In the genomic region with DNA sequence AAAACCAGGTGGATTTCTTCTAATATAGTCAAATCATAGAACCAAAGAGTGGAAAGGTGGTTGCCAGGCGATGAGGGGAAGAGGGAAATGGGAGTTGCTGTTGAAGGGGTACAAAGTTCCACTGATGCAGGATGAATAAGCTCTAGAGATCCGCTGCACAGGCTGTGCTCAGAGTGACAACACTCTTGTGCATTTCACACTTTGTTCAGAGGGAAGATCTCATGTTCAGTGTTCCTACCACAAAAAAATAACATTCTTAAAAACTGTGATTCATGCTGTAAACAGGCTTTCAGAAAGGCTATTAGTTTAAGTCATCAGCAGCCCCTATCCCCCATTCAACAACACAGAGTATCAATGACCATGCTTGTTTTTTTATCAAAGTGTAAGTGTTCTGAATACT, we compare ENCODE assay signal across 18 cellular contexts.
DNase-seq lines count a peak whose midpoint lies in the region; ATAC-seq, FAIRE-seq and TF ChIP-seq lines count a peak whose summit lies in the region.
"Had no signal": no experiment of that assay in that cellular context is flagged by ENCODE, and none has a peak within 500 bp of the region (broad histone marks: within the 10 kb centered on the region; RNA-seq: fewer than 3 reads in every experiment).

No MANE protein-coding gene starts in this region.

- H3K27ac Mint-ChIP-seq in HFFc6: no peak overlapping the region
- H3K27ac Mint-ChIP-seq: CD14-positive monocyte had no signal

- H3K36me3 Mint-ChIP-seq in HFFc6 (ENCODE audit: low read depth): 0 out of 2 replicates have a peak, but pooled peaks cover 4% of the 10 kb centered on the region
- H3K36me3 Mint-ChIP-seq: CD14-positive monocyte had no signal

- no peaks in the 10 kb centered on the region for H3K9me3 ChIP-seq in osteoblast (ENCODE audit: low read depth, low read length)

- H3K27me3 ChIP-seq in ACC112 (ENCODE audit: insufficient read depth, low read length) (no peaks in the 10 kb centered on the region), bronchial epithelial cell (ENCODE audit: control insufficient read depth, insufficient read depth, low read length) (no peaks in the 10 kb centered on the region), osteoblast (ENCODE audit: insufficient read depth, low read length) (peaks cover 15% of the 10 kb centered on the region)

- H3K27ac ChIP-seq in ACC112 (ENCODE audit: low read depth, low read length) (peak overlapping the region; percentile 51; the same call in 1 of the 2 replicates), osteoblast (ENCODE audit: low read depth, low read length) (no peak overlapping the region)

- H3K9me3 Mint-ChIP-seq in HFFc6: peaks cover 7% of the 10 kb centered on the region

- H3K4me3 Mint-ChIP-seq in HFFc6: no peak overlapping the region
- H3K4me3 Mint-ChIP-seq: CD14-positive monocyte had no signal

- TF ChIP-seq CTCF in HFFc6 (IDR thresholded peaks at IDR 0.05) (no peak), bronchial epithelial cell (IDR thresholded peaks at IDR 0.05; ENCODE audit: insufficient read depth, low read length, severe bottlenecking) (no peak), osteoblast (IDR thresholded peaks at IDR 0.05; ENCODE audit: extremely low read depth, low read depth, low read length) (no peak)

- H3K4me2 ChIP-seq in osteoblast (ENCODE audit: insufficient read depth, low read length): no peak overlapping the region

- peak; percentile 0 for DNase-seq in HFFc6
- DNase-seq in bronchial epithelial cell (ENCODE audit: low read depth): no peak
- peak; percentile 66 for DNase-seq in osteoblast (ENCODE audit: insufficient read length, low spot score, missing footprints)
- DNase-seq in H4 (ENCODE audit: low spot score): no peak
- DNase-seq in hypothalamus (lab: John Stamatoyannopoulos, UW): no peak
- no peak for DNase-seq in NOMO-1 treated with dmso at 0.1 percent for 144 hours (lab: John Stamatoyannopoulos, UW; ENCODE audit: unreplicated experiment)
- DNase-seq: COR-L47, DMS153, H7, NCI-H1930, NCI-H510A, SIG-M5 had no signal

- H3K36me3 ChIP-seq in ACC112 (ENCODE audit: insufficient read depth, low read length): no peaks in the 10 kb centered on the region
- no peaks in the 10 kb centered on the region for H3K36me3 ChIP-seq in bronchial epithelial cell (ENCODE audit: control insufficient read depth, insufficient read depth, low read length)
- H3K36me3 ChIP-seq in osteoblast (ENCODE audit: insufficient read depth, low read length): no peaks in the 10 kb centered on the region

- H3K4me1 ChIP-seq in ACC112 (ENCODE audit: control insufficient read depth, insufficient read depth, low read length, unreplicated experiment) (peaks cover 22% of the 10 kb centered on the region), osteoblast (ENCODE audit: insufficient read depth, low read length) (peaks cover 8% of the 10 kb centered on the region)

- H3K4me1 Mint-ChIP-seq in HFFc6 (ENCODE audit: low read depth): no peaks in the 10 kb centered on the region
- H3K4me1 Mint-ChIP-seq: CD14-positive monocyte had no signal

- no peak for ATAC-seq in HG02981 (IDR thresholded peaks at IDR 0.05; ENCODE audit: unreplicated experiment)

- FAIRE-seq in bronchial epithelial cell (lab: Jason Lieb, UNC): peak; percentile 55
- FAIRE-seq: A204.1, G401.6, GM12891 had no signal

- H2AFZ ChIP-seq in ACC112 (ENCODE audit: low read length, unreplicated experiment): no peak overlapping the region
- no peak overlapping the region for H2AFZ ChIP-seq in osteoblast (ENCODE audit: low read length)

- H3K27me3 Mint-ChIP-seq in HFFc6 (ENCODE audit: insufficient read depth): peaks cover 18% of the 10 kb centered on the region

- H4K20me1 ChIP-seq in osteoblast (ENCODE audit: insufficient read depth, low read length): no peaks in the 10 kb centered on the region

- H3K79me2 ChIP-seq in ACC112 (ENCODE audit: control insufficient read depth, insufficient read depth, low read length, unreplicated experiment) (no peaks in the 10 kb centered on the region), osteoblast (ENCODE audit: insufficient read depth, low read length) (no peaks in the 10 kb centered on the region)

- no peak overlapping the region for H3K4me3 ChIP-seq in ACC112 (ENCODE audit: low read depth, low read length)
- no peak overlapping the region for H3K4me3 ChIP-seq in bronchial epithelial cell (ENCODE audit: low read depth, low read length)
- H3K4me3 ChIP-seq in osteoblast (ENCODE audit: insufficient read depth, low read length): no peak overlapping the region

Comparison
In these comparisons a context has a peak if more than half of its experiments do, and no peak if none do; other contexts are left out.
1. DNase-seq: peak in HFFc6 (single experiment) and osteoblast (single experiment); none in bronchial epithelial cell (single experiment), H4 (single experiment), hypothalamus (0 of 51) and NOMO-1 treated with dmso at 0.1 percent for 144 hours (single experiment).